ENCODE assay signal across 12 cellular contexts in genomic region chr19:12708641-12709040, GRCh38. TPM values are rescaled to one million over a fixed set of nuclear protein-coding genes. Genes with fewer than 3 reads are reported as not detected.
"Had no signal": no experiment of that assay in that cellular context is flagged by ENCODE, and none has a peak within 500 bp of the region (broad histone marks: within the 10 kb centered on the region; RNA-seq: fewer than 3 reads in every experiment).

No MANE protein-coding gene starts in this region.

- FAIRE-seq: H1, H54 had no signal

- H3K9ac ChIP-seq: GM23248 had no signal

- DNase-seq: GM23248, GOT3, H7, H9, HCEC 1CT, HFFc6 had no signal

- H2AFZ ChIP-seq: GM23248, GM23338 had no signal

- ATAC-seq: GM23338, HCT116 had no signal

- H3K9me3 ChIP-seq: HAP-1 had no signal

- H3K4me3 ChIP-seq: GM23248, GM23338, HAP-1 had no signal

- H3K27ac ChIP-seq: GM23248 had no signal

- H3K4me2 ChIP-seq: GM23338 had no signal

- H3K4me1 ChIP-seq: HAP-1 had no signal

RNA-seq across cellular contexts. Expression of gene GNG14, which starts 20.8 kb away (rescaled TPM):
- total RNA-seq: GM23248, GM23338, H1, H4, H7, H9, HFFc6 had no signal
- polyA plus RNA-seq: GM23248, GM23338, H1 had no signal
